ENCODE assay signal across 22 cellular contexts in the genomic region with DNA sequence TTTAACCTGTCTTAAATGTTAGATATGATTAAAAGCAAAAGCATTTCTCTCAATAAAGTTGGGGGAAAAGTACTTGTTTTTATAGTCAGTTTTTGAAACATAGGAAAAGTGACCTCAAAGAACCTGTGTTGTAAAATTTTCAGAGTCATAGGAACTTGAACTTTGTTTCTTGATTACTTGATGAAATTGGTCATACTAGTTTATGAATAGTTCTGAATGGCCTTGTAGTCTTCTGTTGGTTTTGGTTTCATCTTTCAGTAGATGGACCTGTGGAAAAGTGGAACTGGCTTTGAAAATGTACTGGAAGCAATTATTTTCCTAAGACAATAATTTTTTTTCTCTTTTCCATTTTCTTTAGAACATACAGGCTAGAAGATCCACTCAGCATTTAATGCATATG.
A peak's percentile ranks its signal among the peaks of the same experiment; 100 is the strongest.
DNase-seq lines count a peak whose midpoint lies in the region; ATAC-seq, FAIRE-seq and TF ChIP-seq lines count a peak whose summit lies in the region.
"Had no signal": no experiment of that assay in that cellular context is flagged by ENCODE, and none has a peak within 500 bp of the region (broad histone marks: within the 10 kb centered on the region; RNA-seq: fewer than 3 reads in every experiment).

No MANE protein-coding gene starts in this region.

- DNase-seq in HepG2 (ENCODE audit: low spot score): peak; percentile 5
- no peak for DNase-seq in right lobe of liver
- DNase-seq in small intestine: peak; percentile 62
- DNase-seq: Caco-2; CD4-positive, CD25-positive, alpha-beta regulatory T cell; CD8-positive, alpha-beta T cell; DMS 273 treated with DMSO at 0.1 percent for 48 hours; DMS79; EL; GDM1; GOT3; HFFc6 had no signal

- TF ChIP-seq POLR2A in HepG2 (IDR thresholded peaks at IDR 0.05; ENCODE audit: insufficient read depth in 1 of 2, low read depth in 2 of 2, low read length in 2 of 2) (no peak), right lobe of liver (IDR thresholded peaks at IDR 0.05) (no peak)

- POLR2A ChIA-PET in HepG2 (lab: Yijun Ruan, JAX): no interaction called here

- H3K79me2 ChIP-seq in HepG2 (ENCODE audit: insufficient read depth, low read length): no peaks in the 10 kb centered on the region

- no peak for TF ChIP-seq CTCF in HepG2 (CRISPR knock-in tag; IDR thresholded peaks at IDR 0.05)
- no peak for TF ChIP-seq CTCF in right lobe of liver (IDR thresholded peaks at IDR 0.05)

- no TSS peak for BruUV-seq in HepG2 (replicated peaks; lab: Mats Ljungman, UMichigan)

- FAIRE-seq in HepG2 (lab: Jason Lieb, UNC) (peak; percentile 4), colon (lab: Jason Lieb, UNC) (peak; percentile 60), small intestine (lab: Jason Lieb, UNC) (peak; percentile 44)
- FAIRE-seq: A204.1, GM12878, H54 had no signal

- in situ Hi-C loops in HepG2 (cut with HindIII; ENCODE audit: extremely low pct_ligation_motif_present, low pct_unique_long_range_greater_than_20kb): no loop called here

- H3K27ac ChIP-seq in HepG2 (ENCODE audit: extremely low read length, insufficient read depth, low read length) (no peak overlapping the region), right lobe of liver (no peak overlapping the region), small intestine (ENCODE audit: low read depth in 1 of 2, low read length in 1 of 2) (no peak overlapping the region)
- H3K27ac ChIP-seq: 22Rv1, BLaER1, C4-2B had no signal

- TF ChIP-seq EP300 in HepG2 (IDR thresholded peaks at IDR 0.05; ENCODE audit: low read depth in 2 of 2, low read length in 2 of 2): no peak
- TF ChIP-seq EP300 in HepG2 (CRISPR knock-in tag; IDR thresholded peaks at IDR 0.05; ENCODE audit: borderline replicate concordance): no peak

- no peak overlapping the region for H3K4me3 ChIP-seq in HepG2 (replicated peaks in 1 of 3; ENCODE audit: insufficient read depth in 1 of 3, low read depth in 2 of 3, low read length in 3 of 3)
- no peak overlapping the region for H3K4me3 ChIP-seq in right lobe of liver
- no peak overlapping the region for H3K4me3 ChIP-seq in small intestine (ENCODE audit: low read depth in 1 of 2, low read length in 2 of 2)
- H3K4me3 ChIP-seq: BLaER1, GM12878, HAP-1 had no signal

- ATAC-seq in HepG2 (no peak), right lobe of liver (no peak), HG03342 (IDR thresholded peaks at IDR 0.05; ENCODE audit: unreplicated experiment) (no peak), GM21423 (IDR thresholded peaks at IDR 0.05; ENCODE audit: unreplicated experiment) (no peak)
- ATAC-seq: CD8-positive, alpha-beta T cell; GM12878 had no signal

- H3K4me2 ChIP-seq in HepG2 (ENCODE audit: low read depth, low read length): no peak overlapping the region
- H3K4me2 ChIP-seq: BLaER1 had no signal

- H4K20me1 ChIP-seq in HepG2 (ENCODE audit: insufficient read depth, low read length): no peaks in the 10 kb centered on the region
- H4K20me1 ChIP-seq: BLaER1 had no signal

- no peak for TF ChIP-seq RAD21 in HepG2 (CRISPR knock-in tag; IDR thresholded peaks at IDR 0.05)

- no peak overlapping the region for H2AFZ ChIP-seq in HepG2 (ENCODE audit: low read length)

- H3K9me3 ChIP-seq in HepG2 (ENCODE audit: low read length) (no peaks in the 10 kb centered on the region), right lobe of liver (no peaks in the 10 kb centered on the region), small intestine (ENCODE audit: control insufficient read depth, low read depth) (no peaks in the 10 kb centered on the region)
- H3K9me3 ChIP-seq: BLaER1, Caco-2, HAP-1 had no signal

- no peaks in the 10 kb centered on the region; a peak in 1 of 5 replicates for H3K36me3 ChIP-seq in HepG2 (replicated peaks in 1 of 2; ENCODE audit: control insufficient read depth in 1 of 2, insufficient read depth in 2 of 2, low read length in 2 of 2)
- no peaks in the 10 kb centered on the region for H3K36me3 ChIP-seq in right lobe of liver
- H3K36me3 ChIP-seq in small intestine (ENCODE audit: control insufficient read depth in 2 of 2, insufficient read depth in 2 of 2, low read length in 2 of 2): no peaks in the 10 kb centered on the region
- H3K36me3 ChIP-seq: BLaER1, HAP-1 had no signal

- intact Hi-C loops in HepG2 (cut with micrococcal nuclease; ENCODE audit: unreplicated experiment) (no loop called here), right lobe of liver (cut with DNase I) (no loop called here)

- CTCF ChIA-PET in HepG2 (lab: Yijun Ruan, JAX; ENCODE audit: low intra/inter-chr PET ratio, low total read pairs): no interaction called here

- H3K27me3 ChIP-seq in HepG2 (ENCODE audit: control insufficient read depth in 1 of 2, insufficient read depth in 2 of 2, low read length in 2 of 2): no peaks in the 10 kb centered on the region
- no peaks in the 10 kb centered on the region for H3K27me3 ChIP-seq in right lobe of liver
- H3K27me3 ChIP-seq in small intestine (ENCODE audit: control insufficient read depth in 2 of 2, insufficient read depth in 2 of 2, low read length in 2 of 2): no peaks in the 10 kb centered on the region
- H3K27me3 ChIP-seq: BLaER1 had no signal

- H3K4me1 ChIP-seq in HepG2 (ENCODE audit: insufficient read depth, low read length) (no peaks in the 10 kb centered on the region), right lobe of liver (no peaks in the 10 kb centered on the region), small intestine (ENCODE audit: control insufficient read depth in 2 of 2, insufficient read depth in 1 of 2, low read depth in 1 of 2, low read length in 1 of 2) (no peaks in the 10 kb centered on the region)
- H3K4me1 ChIP-seq: BLaER1, Caco-2, HAP-1 had no signal

- no peak overlapping the region for H3K9ac ChIP-seq in HepG2 (ENCODE audit: insufficient read depth, low read depth, low read length)
- H3K9ac ChIP-seq: BLaER1 had no signal

TF ChIP-seq in HepG2, 621 proteins besides CTCF, POLR2A, EP300 and RAD21:
- TF ChIP-seq NFKB2 (CRISPR knock-in tag; IDR thresholded peaks at IDR 0.05; ENCODE audit: borderline replicate concordance) (no peak), PITX1 (CRISPR knock-in tag; IDR thresholded peaks at IDR 0.05) (no peak), HCFC1 (IDR thresholded peaks at IDR 0.05; ENCODE audit: low read depth, low read length) (no peak), ZNF782 (CRISPR knock-in tag; IDR thresholded peaks at IDR 0.05; ENCODE audit: borderline replicate concordance) (no peak), JDP2 (CRISPR knock-in tag; IDR thresholded peaks at IDR 0.05; ENCODE audit: borderline replicate concordance) (no peak)
- TF ChIP-seq, protein P1, sequence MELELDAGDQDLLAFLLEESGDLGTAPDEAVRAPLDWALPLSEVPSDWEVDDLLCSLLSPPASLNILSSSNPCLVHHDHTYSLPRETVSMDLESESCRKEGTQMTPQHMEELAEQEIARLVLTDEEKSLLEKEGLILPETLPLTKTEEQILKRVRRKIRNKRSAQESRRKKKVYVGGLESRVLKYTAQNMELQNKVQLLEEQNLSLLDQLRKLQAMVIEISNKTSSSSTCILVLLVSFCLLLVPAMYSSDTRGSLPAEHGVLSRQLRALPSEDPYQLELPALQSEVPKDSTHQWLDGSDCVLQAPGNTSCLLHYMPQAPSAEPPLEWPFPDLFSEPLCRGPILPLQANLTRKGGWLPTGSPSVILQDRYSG (CRISPR knock-in tag; IDR thresholded peaks at IDR 0.05): no peak

Comparison
In these comparisons a context has a peak if more than half of its experiments do, and no peak if none do; other contexts are left out.
1. DNase-seq: peak in HepG2 (single experiment) and small intestine (single experiment); none in right lobe of liver (0 of 3).